In the genomic region with DNA sequence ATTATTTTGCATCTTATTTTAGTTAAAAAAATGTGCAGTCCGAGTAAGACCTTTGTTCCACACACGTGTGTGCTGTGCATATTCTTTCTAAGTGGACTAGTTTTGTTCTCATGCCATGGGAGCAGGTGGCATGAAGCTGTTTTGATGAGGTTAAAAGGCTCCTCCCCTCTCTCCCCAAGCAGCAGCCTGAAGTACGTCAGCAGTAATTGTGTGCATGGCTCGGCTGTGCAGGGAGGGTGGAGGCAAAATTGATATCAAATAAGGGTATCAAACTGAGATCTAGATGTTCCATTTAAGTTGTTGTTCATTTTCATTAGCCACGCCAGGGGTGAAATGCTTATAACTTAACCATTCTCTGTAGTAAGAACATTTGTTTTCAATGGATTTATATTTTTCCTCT, we compare ENCODE assay signal across 16 cellular contexts. TPM values are rescaled to one million over a fixed set of nuclear protein-coding genes. Genes with fewer than 3 reads are reported as not detected.
A peak's percentile ranks its signal among the peaks of the same experiment; 100 is the strongest.
DNase-seq lines count a peak whose midpoint lies in the region; ATAC-seq and TF ChIP-seq lines count a peak whose summit lies in the region.
"Had no signal": no experiment of that assay in that cellular context is flagged by ENCODE, and none has a peak within 500 bp of the region (broad histone marks: within the 10 kb centered on the region; RNA-seq: fewer than 3 reads in every experiment).

A gene (plus strand): TSS at position 202 of the 400 bp plus-strand sequence. CDS start 9,171 bp downstream, outside the sequence.

- whole genome bisulfite sequencing in H9 (ENCODE audit: extremely low coverage, insufficient read length, low lambda C conversion rate): no CpG with 5 or more reads among the region's 5 CpGs
- WGBS in ovary, 3 donors: 46 to 54% (median 50%) methylated on average over 5 of the region's 5 CpGs

- H4K8ac ChIP-seq in H9 (replicated peaks; ENCODE audit: insufficient read length, low read depth, low read length): no peak within 1 kb of the TSS

- H3K27ac ChIP-seq in H9 (ENCODE audit: insufficient read length, low read depth, low read length) (no peak within 1 kb of the TSS), WERI-Rb-1 (peak within 1 kb of the TSS; percentile 81), ovary (no peak within 1 kb of the TSS)
- H3K27ac ChIP-seq: hepatocyte, SJSA1 had no signal

- no peak for TF ChIP-seq EP300 in ovary (IDR thresholded peaks at IDR 0.05)

- H2BK20ac ChIP-seq in H9 (ENCODE audit: low read depth, low read length, poor library complexity, severe bottlenecking): no peak within 1 kb of the TSS

- H3K4me1 Mint-ChIP-seq in H9: peaks cover 5 to 8% of the 10 kb centered on the region in 2 experiments
- no peaks in the 10 kb centered on the region for H3K4me1 Mint-ChIP-seq in activated T-cell treated with anti-CD3 and anti-CD28 coated beads, Interleukin-2, amount 50 U/mL, for 24 hours (ENCODE audit: low read depth)

- H3K14ac ChIP-seq in H9 (ENCODE audit: insufficient read depth, low read length): no peak within 1 kb of the TSS

- no peaks in the 10 kb centered on the region for H3K79me1 ChIP-seq in H9 (ENCODE audit: insufficient read depth, low read depth, low read length, poor library complexity, severe bottlenecking)

- H2AK5ac ChIP-seq in H9 (ENCODE audit: insufficient read length, low read length): no peak within 1 kb of the TSS

- H3K4me3 Mint-ChIP-seq in H9: peak within 1 kb of the TSS; percentile 41 to 73
- H3K4me3 Mint-ChIP-seq in activated T-cell treated with anti-CD3 and anti-CD28 coated beads, Interleukin-2, amount 50 U/mL, for 24 hours: no peak within 1 kb of the TSS
- H3K4me3 Mint-ChIP-seq: activated T-cell treated with anti-CD3 and anti-CD28 coated beads, Interleukin-2, amount 50 U/mL, for 72 hours had no signal

- H3K23ac ChIP-seq in H9 (ENCODE audit: insufficient read length, low read depth, low read length): no peak within 1 kb of the TSS

- H4K91ac ChIP-seq in H9 (ENCODE audit: insufficient read length, low read depth, low read length): no peak within 1 kb of the TSS

- peak within 1 kb of the TSS; percentile 35 for H3K4me2 ChIP-seq in H9 (ENCODE audit: insufficient read depth, insufficient read length, low read length)
- H3K4me2 ChIP-seq: hepatocyte had no signal

- no peak within 1 kb of the TSS for H2BK120ac ChIP-seq in H9 (ENCODE audit: low read depth, low read length, poor library complexity, severe bottlenecking)

- H3K4me3 ChIP-seq in WERI-Rb-1 (ENCODE audit: low read depth, low read length) (peak within 1 kb of the TSS; percentile 60), neuron (ENCODE audit: low read length) (peak within 1 kb of the TSS; percentile 40), ovary (no peak within 1 kb of the TSS)
- H3K4me3 ChIP-seq: hepatocyte, SJSA1 had no signal

- no peaks in the 10 kb centered on the region for H4K20me1 ChIP-seq in H9 (ENCODE audit: control insufficient read depth, insufficient read depth, insufficient read length)

- no peak within 1 kb of the TSS for H3K4ac ChIP-seq in H9 (ENCODE audit: low read depth, low read length)

- no peaks in the 10 kb centered on the region for H3K79me2 ChIP-seq in H9 (ENCODE audit: insufficient read depth, low read length)
- H3K79me2 ChIP-seq: hepatocyte had no signal

- no peak within 1 kb of the TSS for H3K27ac Mint-ChIP-seq in H9
- no peak within 1 kb of the TSS for H3K27ac Mint-ChIP-seq in activated T-cell treated with anti-CD3 and anti-CD28 coated beads, Interleukin-2, amount 50 U/mL, for 24 hours
- H3K27ac Mint-ChIP-seq: activated T-cell treated with anti-CD3 and anti-CD28 coated beads, Interleukin-2, amount 50 U/mL, for 72 hours had no signal

- DNase-seq in H9: no peak
- DNase-seq in NCI-H2107 treated with DMSO at 0.1 percent for 48 hours (lab: John Stamatoyannopoulos, UW; ENCODE audit: unreplicated experiment): peak; percentile 78
- DNase-seq in WERI-Rb-1: peak; percentile 47
- DNase-seq in activated T-cell treated with anti-CD3 and anti-CD28 coated beads, Interleukin-2, amount 50 U/mL, for 24 hours: no peak
- no peak for DNase-seq in ovary
- DNase-seq in HT-29 (ENCODE audit: low spot score): no peak
- DNase-seq: activated CD4-positive, CD25-positive, alpha-beta regulatory T cell; activated T-cell treated with anti-CD3 and anti-CD28 coated beads, Interleukin-2, amount 50 U/mL, for 72 hours; NCI-H526 had no signal

- H3K36me3 ChIP-seq in WERI-Rb-1 (no peaks in the 10 kb centered on the region), neuron (ENCODE audit: insufficient read depth, low read length) (no peaks in the 10 kb centered on the region), ovary (no peaks in the 10 kb centered on the region)
- H3K36me3 ChIP-seq: SJSA1 had no signal

- H3K56ac ChIP-seq in H9 (ENCODE audit: insufficient read length, low read depth, low read length): no peak within 1 kb of the TSS

- H3K9me3 ChIP-seq in H9 (ENCODE audit: control insufficient read depth, low read depth, low read length) (no peaks in the 10 kb centered on the region), WERI-Rb-1 (ENCODE audit: severe bottlenecking) (no peaks in the 10 kb centered on the region), neuron (ENCODE audit: low read length) (no peaks in the 10 kb centered on the region), ovary (no peaks in the 10 kb centered on the region)
- H3K9me3 ChIP-seq: SJSA1 had no signal

- no peaks in the 10 kb centered on the region for H3K4me1 ChIP-seq in H9 (ENCODE audit: insufficient read depth, low read length)
- no peaks in the 10 kb centered on the region for H3K4me1 ChIP-seq in neuron (ENCODE audit: insufficient read depth, low read length)
- no peaks in the 10 kb centered on the region for H3K4me1 ChIP-seq in ovary (ENCODE audit: insufficient read depth)
- H3K4me1 ChIP-seq: SJSA1 had no signal

- H3K23me2 ChIP-seq in H9 (ENCODE audit: insufficient read length, low read depth, low read length, poor library complexity, severe bottlenecking): no peaks in the 10 kb centered on the region

- no peak within 1 kb of the TSS for H2BK12ac ChIP-seq in H9 (ENCODE audit: insufficient read length, low read depth, low read length)

- no peak for TF ChIP-seq CTCF in H9 (conservative IDR thresholded peaks at IDR 0.05)
- TF ChIP-seq CTCF in WERI-Rb-1 (IDR thresholded peaks at IDR 0.05; ENCODE audit: low read depth, low read length): no peak
- TF ChIP-seq CTCF in ovary (IDR thresholded peaks at IDR 0.05): no peak

- H2BK15ac ChIP-seq in H9 (ENCODE audit: low read depth, low read length): no peak within 1 kb of the TSS

- H2BK5ac ChIP-seq in H9 (ENCODE audit: insufficient read length, low read length): no peak within 1 kb of the TSS

- TF ChIP-seq POLR2A in ovary (IDR thresholded peaks at IDR 0.05): no peak

- ATAC-seq in GM21367 (IDR thresholded peaks at IDR 0.05; ENCODE audit: unreplicated experiment): no peak
- ATAC-seq: activated T-cell treated with anti-CD3 and anti-CD28 coated beads, Interleukin-2, amount 50 U/mL, for 72 hours; stimulated activated naive CD8-positive, alpha-beta T cell treated with anti-CD3 and anti-CD28 coated beads, Interleukin-15, Interleukin-2, amounts not matched to agents 100 U/mL and 50 U/mL, for 24 hours had no signal

- H3K36me3 Mint-ChIP-seq in H9 (ENCODE audit: insufficient read depth in 1 of 3, low read depth in 3 of 3): no peaks in the 10 kb centered on the region
- H3K36me3 Mint-ChIP-seq in activated T-cell treated with anti-CD3 and anti-CD28 coated beads, Interleukin-2, amount 50 U/mL, for 24 hours (ENCODE audit: low read depth): no peaks in the 10 kb centered on the region

- H3K27me3 ChIP-seq in H9 (ENCODE audit: insufficient read depth, low read length): no peaks in the 10 kb centered on the region
- H3K27me3 ChIP-seq in WERI-Rb-1 (ENCODE audit: insufficient read depth, low read depth, severe bottlenecking): no peaks in the 10 kb centered on the region
- H3K27me3 ChIP-seq in neuron (ENCODE audit: insufficient read depth, low read length): no peaks in the 10 kb centered on the region
- no peaks in the 10 kb centered on the region for H3K27me3 ChIP-seq in ovary
- H3K27me3 ChIP-seq: SJSA1 had no signal

- H2AFZ ChIP-seq in H9 (ENCODE audit: low read length): no peak within 1 kb of the TSS
- no peak within 1 kb of the TSS for H2AFZ ChIP-seq in neuron (ENCODE audit: low read depth, low read length)
- H2AFZ ChIP-seq: hepatocyte had no signal

- no peaks in the 10 kb centered on the region; a peak in 1 of 5 replicates for H3K9me3 Mint-ChIP-seq in H9
- H3K9me3 Mint-ChIP-seq in activated T-cell treated with anti-CD3 and anti-CD28 coated beads, Interleukin-2, amount 50 U/mL, for 24 hours: no peaks in the 10 kb centered on the region
- H3K9me3 Mint-ChIP-seq: activated T-cell treated with anti-CD3 and anti-CD28 coated beads, Interleukin-2, amount 50 U/mL, for 72 hours had no signal

- peaks cover 7% of the 10 kb centered on the region for H3K27me3 Mint-ChIP-seq in H9 (ENCODE audit: low read depth)
- peaks cover 33% of the 10 kb centered on the region for H3K27me3 Mint-ChIP-seq in activated T-cell treated with anti-CD3 and anti-CD28 coated beads, Interleukin-2, amount 50 U/mL, for 24 hours

- no peak within 1 kb of the TSS for H4K5ac ChIP-seq in H9 (ENCODE audit: insufficient read length, low read depth, low read length)

- intact Hi-C loops in ovary (cut with DNase I): no loop called here

- no peak within 1 kb of the TSS for H3K18ac ChIP-seq in H9 (ENCODE audit: insufficient read length, low read depth, low read length)

- no peak within 1 kb of the TSS for H3T11ph ChIP-seq in H9 (ENCODE audit: low read length)

- H3K9ac ChIP-seq in H9 (ENCODE audit: extremely low read depth, insufficient read length, low read length): no peak within 1 kb of the TSS

RNA-seq across cellular contexts. Expression of the gene that starts here (rescaled TPM):
- total RNA-seq in H9 (2021) (not detected in 2 replicates), ovary (under 1 TPM in 1 of 7 donors, not detected in 6; 0.13 TPM)
- under 1 TPM in 1 of 2 donors, not detected in 1; 0.10 TPM for polyA plus RNA-seq in ovary
- total RNA-seq in HT-29 (2014; rRNA removed; shearing (Covaris generic)): 0.05 TPM in 1 of 2 replicates, not detected in the other
- total RNA-seq: HepG2, posterior vena cava, SJSA1 had no signal
- polyA plus RNA-seq: HepG2 had no signal

Comparison
In these comparisons a context has a peak if more than half of its experiments do, and no peak if none do; other contexts are left out.
1. DNase-seq: peak in NCI-H2107 treated with DMSO at 0.1 percent for 48 hours (single experiment) and WERI-Rb-1 (single experiment); none in H9 (single experiment), activated T-cell treated with anti-CD3 and anti-CD28 coated beads, Interleukin-2, amount 50 U/mL, for 24 hours (single experiment), ovary (0 of 5) and HT-29 (single experiment).